17 cellular contexts compared by ENCODE assay signal in genomic region chr5:179475211-179475840, GRCh38.
A peak's percentile ranks its signal among the peaks of the same experiment; 100 is the strongest.
DNase-seq lines count a peak whose midpoint lies in the region; ATAC-seq and TF ChIP-seq lines count a peak whose summit lies in the region.
"Had no signal": no experiment of that assay in that cellular context is flagged by ENCODE, and none has a peak within 500 bp of the region (broad histone marks: within the 10 kb centered on the region; RNA-seq: fewer than 3 reads in every experiment).

No MANE protein-coding gene starts in this region.

- no peak overlapping the region for H3K4me3 Mint-ChIP-seq in GM23338
- H3K4me3 Mint-ChIP-seq: activated naive CD4-positive, alpha-beta T cell treated with anti-CD3 and anti-CD28 coated beads, Interleukin-2, amount 50 U/mL, for 24 hours; memory B cell had no signal

- H3K27me3 ChIP-seq in A673 (replicated peaks; ENCODE audit: insufficient read depth, low read depth, low read length, poor library complexity) (no peaks in the 10 kb centered on the region), GM23338 (ENCODE audit: insufficient read depth) (no peaks in the 10 kb centered on the region), adrenal gland (no peaks in the 10 kb centered on the region)
- H3K27me3 ChIP-seq: breast epithelium, right atrium auricular region had no signal

- POLR2A ChIA-PET in A673 (lab: Charles Lee; ENCODE audit: low non-redundant PET): no interaction called here

- no peaks in the 10 kb centered on the region; the same call in 2 of the 3 replicates for H3K36me3 Mint-ChIP-seq in GM23338 (ENCODE audit: low read depth)
- H3K36me3 Mint-ChIP-seq: activated naive CD4-positive, alpha-beta T cell treated with anti-CD3 and anti-CD28 coated beads, Interleukin-2, amount 50 U/mL, for 24 hours had no signal

- no peak overlapping the region for H2AFZ ChIP-seq in GM23338

- H3K36me3 ChIP-seq in A673 (ENCODE audit: insufficient read depth, low read length, poor library complexity, severe bottlenecking) (no peaks in the 10 kb centered on the region), GM23338 (ENCODE audit: insufficient read depth) (no peaks in the 10 kb centered on the region), adrenal gland (replicated peaks in 1 of 2) (no peaks in the 10 kb centered on the region)
- H3K36me3 ChIP-seq: breast epithelium, neutrophil, right atrium auricular region had no signal

- H3K4me1 Mint-ChIP-seq in GM23338: peaks cover 5% of the 10 kb centered on the region; the same call in 2 of the 3 replicates
- H3K4me1 Mint-ChIP-seq: activated naive CD4-positive, alpha-beta T cell treated with anti-CD3 and anti-CD28 coated beads, Interleukin-2, amount 50 U/mL, for 24 hours; memory B cell had no signal

- no peak overlapping the region for H3K4me2 ChIP-seq in GM23338

- H3K4me1 ChIP-seq in A673 (ENCODE audit: insufficient read depth, low read length, poor library complexity, severe bottlenecking) (peaks cover 5% of the 10 kb centered on the region), GM23338 (ENCODE audit: insufficient read depth) (no peaks in the 10 kb centered on the region), adrenal gland (replicated peaks in 1 of 2) (peaks cover 0 to 6% of the 10 kb centered on the region in 2 donors)
- H3K4me1 ChIP-seq: breast epithelium, right atrium auricular region had no signal

- H3K79me2 ChIP-seq in GM23338 (replicated peaks; ENCODE audit: insufficient read depth): no peaks in the 10 kb centered on the region

- no peaks in the 10 kb centered on the region for H3K9me2 ChIP-seq in GM23338 (ENCODE audit: insufficient read depth)

- no peak for TF ChIP-seq POLR2A in adrenal gland (IDR thresholded peaks at IDR 0.05)

- peaks cover 2% of the 10 kb centered on the region for H3K27me3 Mint-ChIP-seq in GM23338 (ENCODE audit: insufficient read depth, low read depth, poor library complexity)

- H3K4me3 ChIP-seq in A673 (ENCODE audit: low read depth, low read length, poor library complexity, severe bottlenecking) (no peak overlapping the region), GM23338 (no peak overlapping the region), adrenal gland (no peak overlapping the region)
- H3K4me3 ChIP-seq: breast epithelium, K562, right atrium auricular region had no signal

- CTCF ChIA-PET in A673 (lab: Charles Lee): no interaction called here

- H3K27ac ChIP-seq in A673 (ENCODE audit: low read depth, low read length, poor library complexity, severe bottlenecking): no peak overlapping the region
- H3K27ac ChIP-seq in GM23338 (ENCODE audit: low read depth): no peak overlapping the region
- H3K27ac ChIP-seq in adrenal gland: no peak overlapping the region
- H3K27ac ChIP-seq: breast epithelium, neutrophil, right atrium auricular region had no signal

- peaks cover 5% of the 10 kb centered on the region for H3K9me3 Mint-ChIP-seq in GM23338
- H3K9me3 Mint-ChIP-seq: activated naive CD4-positive, alpha-beta T cell treated with anti-CD3 and anti-CD28 coated beads, Interleukin-2, amount 50 U/mL, for 24 hours had no signal

- ATAC-seq in GM23338: no peak
- ATAC-seq: K562 had no signal

- DNase-seq in A673 (ENCODE audit: low spot score): peak; percentile 7
- peak; percentile 10 for DNase-seq in GM23338 (ENCODE audit: low spot score)
- peak in 5 of 7 donors; percentile 17 to 57 (median 25) for DNase-seq in adrenal gland
- DNase-seq in myocyte (ENCODE audit: low read depth): peak; percentile 68
- no peak for DNase-seq in COLO668 (lab: John Stamatoyannopoulos, UW; ENCODE audit: unreplicated experiment)
- DNase-seq in putamen (ENCODE audit: low spot score): no peak
- no peak for DNase-seq in GM13976 (ENCODE audit: low spot score)
- no peak for DNase-seq in activated T-cell treated with anti-CD3 and anti-CD28 coated beads, Interleukin-2, amount 50 U/mL, for 48 hours
- DNase-seq: activated T-cell treated with anti-CD3 and anti-CD28 coated beads, Interleukin-2, amount 50 U/mL, for 1 hour; NCI-H226; stimulated activated CD4-positive, alpha-beta T cell treated with anti-CD3 and anti-CD28 coated beads, Interleukin-1b, Interleukin-23, amount 100 ng/mL, for 48 hours had no signal

- H4K20me1 ChIP-seq in GM23338 (replicated peaks; ENCODE audit: insufficient read depth): no peaks in the 10 kb centered on the region

- H3K9me3 ChIP-seq in A673 (ENCODE audit: low read depth, low read length, poor library complexity, severe bottlenecking): no peaks in the 10 kb centered on the region
- H3K9me3 ChIP-seq in adrenal gland (replicated peaks in 1 of 3): no peaks in the 10 kb centered on the region
- H3K9me3 ChIP-seq: breast epithelium, neutrophil, right atrium auricular region had no signal

- TF ChIP-seq CTCF in A673 (conservative IDR thresholded peaks at IDR 0.05; ENCODE audit: low read depth, low read length) (no peak), GM23338 (conservative IDR thresholded peaks at IDR 0.05; ENCODE audit: low read depth in 2 of 2) (no peak), adrenal gland (IDR thresholded peaks at IDR 0.05) (no peak), GM13976 (IDR thresholded peaks at IDR 0.05; ENCODE audit: borderline replicate concordance, control extremely low read depth, extremely low read depth, insufficient read depth, missing control alignments) (no peak)

- intact Hi-C loops in A673 (cut with micrococcal nuclease; ENCODE audit: unreplicated experiment) (no loop called here), adrenal gland (cut with DNase I) (no loop called here)

- BruUV-seq in A673 (replicated peaks; lab: Mats Ljungman, UMichigan): no TSS peak

- H3F3A ChIP-seq in GM23338 (replicated peaks; ENCODE audit: low read depth): no peaks in the 10 kb centered on the region

- no peak overlapping the region for H3K27ac Mint-ChIP-seq in GM23338
- H3K27ac Mint-ChIP-seq: activated naive CD4-positive, alpha-beta T cell treated with anti-CD3 and anti-CD28 coated beads, Interleukin-2, amount 50 U/mL, for 24 hours; memory B cell had no signal

- in situ Hi-C loops in GM13976 (cut with MboI; ENCODE audit: low sequenced_read_pairs, unreplicated experiment): loop anchor here (25.0 kb wide), 2 partner anchors 313 to 1188 kb away; no protein-coding TSS in a partner anchor

- WGBS in adrenal gland, 4 donors: 58 to 71% (median 60%) methylated on average over 22 of the region's 22 CpGs

TF ChIP-seq in GM23338, 12 proteins besides CTCF, POLR2A, EP300 and RAD21 (continues in another document):
- TF ChIP-seq ZNF462 (CRISPR knock-in tag; IDR thresholded peaks at IDR 0.05) (no peak), EZH2 (IDR thresholded peaks at IDR 0.05; ENCODE audit: low read depth, unreplicated experiment) (no peak), ZNF331 (CRISPR knock-in tag; IDR thresholded peaks at IDR 0.05; ENCODE audit: low read depth) (no peak), POLR2AphosphoS5 (IDR thresholded peaks at IDR 0.05; ENCODE audit: low read depth) (no peak)

Comparison
In these comparisons a context has a peak if more than half of its experiments do, and no peak if none do; other contexts are left out.
1. DNase-seq: peak in A673 (single experiment), GM23338 (single experiment), adrenal gland (5 of 7) and myocyte (single experiment); none in COLO668 (single experiment), putamen (single experiment), GM13976 (single experiment) and activated T-cell treated with anti-CD3 and anti-CD28 coated beads, Interleukin-2, amount 50 U/mL, for 48 hours (0 of 2).